In genomic region chr13:33033361-33033812, GRCh38 we compare ENCODE assay signal across 10 cellular contexts. TPM values are rescaled to one million over a fixed set of nuclear protein-coding genes. Genes with fewer than 3 reads are reported as not detected.
A peak's percentile ranks its signal among the peaks of the same experiment; 100 is the strongest.
DNase-seq lines count a peak whose midpoint lies in the region; ATAC-seq and TF ChIP-seq lines count a peak whose summit lies in the region.
"Had no signal": no experiment of that assay in that cellular context is flagged by ENCODE, and none has a peak within 500 bp of the region (broad histone marks: within the 10 kb centered on the region; RNA-seq: fewer than 3 reads in every experiment).

No MANE protein-coding gene starts in this region.

- peaks cover 11% of the 10 kb centered on the region for H3K36me3 Mint-ChIP-seq in endothelial cell (ENCODE audit: low read depth, unreplicated experiment)

- no peak overlapping the region for H3K27ac Mint-ChIP-seq in endothelial cell (ENCODE audit: unreplicated experiment)

- H3K27me3 ChIP-seq in right lobe of liver (no peaks in the 10 kb centered on the region), tibial artery (no peaks in the 10 kb centered on the region)
- H3K27me3 ChIP-seq: esophagus squamous epithelium had no signal

- no peak for TF ChIP-seq CTCF in right lobe of liver (IDR thresholded peaks at IDR 0.05)
- no peak for TF ChIP-seq CTCF in tibial artery (IDR thresholded peaks at IDR 0.05)
- no peak for TF ChIP-seq CTCF in endothelial cell (IDR thresholded peaks at IDR 0.05; ENCODE audit: unreplicated experiment)

- H3K4me1 ChIP-seq in right lobe of liver (no peaks in the 10 kb centered on the region), tibial artery (no peaks in the 10 kb centered on the region)
- H3K4me1 ChIP-seq: esophagus squamous epithelium had no signal

- intact Hi-C loops in right lobe of liver (cut with DNase I) = no loop called here
- intact Hi-C loops in tibial artery (cut with DNase I; ENCODE audit: low total_unique reads) = no loop called here

- no peak overlapping the region for H3K27ac ChIP-seq in right lobe of liver
- no peak overlapping the region for H3K27ac ChIP-seq in tibial artery
- H3K27ac ChIP-seq: esophagus squamous epithelium had no signal

- H3K9me3 ChIP-seq in right lobe of liver = no peaks in the 10 kb centered on the region
- no peaks in the 10 kb centered on the region for H3K9me3 ChIP-seq in tibial artery
- H3K9me3 ChIP-seq: esophagus squamous epithelium had no signal

- no peak overlapping the region for H3K4me3 Mint-ChIP-seq in endothelial cell (ENCODE audit: unreplicated experiment)

- TF ChIP-seq POLR2A in right lobe of liver (IDR thresholded peaks at IDR 0.05) = no peak

- no peak overlapping the region for H3K4me3 ChIP-seq in right lobe of liver
- no peak overlapping the region for H3K4me3 ChIP-seq in tibial artery

- DNase-seq in activated T-cell treated with anti-CD3 and anti-CD28 coated beads, Interleukin-2, amount 50 U/mL, for 48 hours = peak; percentile 40 to 50
- peak; percentile 10 for DNase-seq in stimulated activated CD4-positive, alpha-beta T cell treated with anti-CD3 and anti-CD28 coated beads, Interleukin-4, amount 100 ng/mL, for 1 hour
- no peak for DNase-seq in LoVo (ENCODE audit: low spot score)
- no peak for DNase-seq in right lobe of liver
- no peak for DNase-seq in tibial artery
- DNase-seq in endothelial cell (ENCODE audit: low spot score) = no peak
- DNase-seq: esophagus squamous epithelium had no signal

- ATAC-seq in GM19438 (IDR thresholded peaks at IDR 0.05; ENCODE audit: low read depth, unreplicated experiment) (peak; percentile 96), HG03108 (IDR thresholded peaks at IDR 0.05; ENCODE audit: unreplicated experiment) (peak; percentile 80), right lobe of liver (no peak)
- ATAC-seq: HCT116 had no signal

- peaks cover 10% of the 10 kb centered on the region for H3K4me1 Mint-ChIP-seq in endothelial cell (ENCODE audit: unreplicated experiment)

- H3K9me3 Mint-ChIP-seq in endothelial cell (ENCODE audit: unreplicated experiment) = no peaks in the 10 kb centered on the region

- 45% methylated on average over 9 of the region's 9 CpGs for WGBS in right lobe of liver (ENCODE audit: insufficient coverage, low coverage, low lambda C conversion rate, missing lambda C conversion rate)

- no peaks in the 10 kb centered on the region for H3K27me3 Mint-ChIP-seq in endothelial cell (ENCODE audit: unreplicated experiment)

- H3K36me3 ChIP-seq in right lobe of liver (no peaks in the 10 kb centered on the region), tibial artery (no peaks in the 10 kb centered on the region)
- H3K36me3 ChIP-seq: esophagus squamous epithelium had no signal

RNA-seq across cellular contexts. Expression of gene KL, which starts 17.2 kb away (rescaled TPM):
- 1 to 10 TPM in 1 of 6 experiments, under 1 TPM in 5; 0.09 to 1.2 (median 0.39) TPM for total RNA-seq in right lobe of liver
- total RNA-seq in endothelial cell (ENCODE audit: unreplicated experiment) = 29.6 TPM

Comparison
In these comparisons a context has a peak if more than half of its experiments do, and no peak if none do; other contexts are left out.
1. ATAC-seq: peak in GM19438 (single experiment) and HG03108 (single experiment); none in right lobe of liver (0 of 4).
2. DNase-seq: peak in activated T-cell treated with anti-CD3 and anti-CD28 coated beads, Interleukin-2, amount 50 U/mL, for 48 hours (2 of 2) and stimulated activated CD4-positive, alpha-beta T cell treated with anti-CD3 and anti-CD28 coated beads, Interleukin-4, amount 100 ng/mL, for 1 hour (single experiment); none in LoVo (single experiment), right lobe of liver (0 of 3), tibial artery (0 of 2) and endothelial cell (single experiment).
3. RNA of gene KL, which starts 17.2 kb away (total RNA-seq): 29.6 TPM in endothelial cell (single experiment); 0.09 to 1.2 TPM in right lobe of liver; every median in the first group is over 10 times any median in the second.